Comparison of ENCODE assay signal across 8 cellular contexts in genomic region chr6:151389640-151390275, GRCh38. TPM values are rescaled to one million over a fixed set of nuclear protein-coding genes. Genes with fewer than 3 reads are reported as not detected.
DNase-seq lines count a peak whose midpoint lies in the region; ATAC-seq, FAIRE-seq and TF ChIP-seq lines count a peak whose summit lies in the region.

No MANE protein-coding gene starts in this region.

- no peaks in the 10 kb centered on the region for H3K9me3 ChIP-seq in SJCRH30 (replicated peaks)
- no peaks in the 10 kb centered on the region for H3K9me3 ChIP-seq in kidney (ENCODE audit: control insufficient read depth in 1 of 2, low read length in 2 of 2)
- H3K9me3 ChIP-seq in smooth muscle cell (replicated peaks; ENCODE audit: low read depth), result no peaks in the 10 kb centered on the region

- intact Hi-C loops in kidney (cut with DNase I), result no loop called here

- DNase-seq in T-helper 2 cell treated with Interferon-gamma antibody and Interleukin-4, amounts not matched to agents 5 μg/mL and 100 μg/mL, for 36 hours (ENCODE audit: low spot score), result no peak
- DNase-seq in T-helper 2 cell (no peak), SJCRH30 (peak; percentile 81 to 89), cerebellum (ENCODE audit: low spot score) (peak; percentile 50), kidney (peak; percentile 89), smooth muscle cell (lab: John Stamatoyannopoulos, UW; ENCODE audit: unreplicated experiment) (no peak)
- DNase-seq in Jurkat, Clone E6-1 (ENCODE audit: low read depth, low spot score), result no peak

- no peaks in the 10 kb centered on the region for H3K27me3 ChIP-seq in SJCRH30
- no peaks in the 10 kb centered on the region for H3K27me3 ChIP-seq in smooth muscle cell (ENCODE audit: low read depth)

- no peak for FAIRE-seq in kidney (lab: Jason Lieb, UNC)

- peak; percentile 58 for ATAC-seq in GM21825 (IDR thresholded peaks at IDR 0.05; ENCODE audit: unreplicated experiment)

- H3K36me3 ChIP-seq in SJCRH30 (peaks cover 7% of the 10 kb centered on the region), kidney (ENCODE audit: control insufficient read depth in 1 of 2, insufficient read depth in 2 of 2, low read length in 2 of 2) (peaks cover 0 to 3% of the 10 kb centered on the region in 2 donors), smooth muscle cell (ENCODE audit: low read depth) (no peaks in the 10 kb centered on the region)

- H2AFZ ChIP-seq in smooth muscle cell (ENCODE audit: low read depth), result peak overlapping the region; percentile 85

- H3K27ac ChIP-seq in SJCRH30 (peak overlapping the region; percentile 97), kidney (ENCODE audit: low read depth in 2 of 2, low read length in 2 of 2) (peak overlapping the region; percentile 94 to 98), smooth muscle cell (ENCODE audit: low read depth) (peak overlapping the region; percentile 98)

- peak overlapping the region; percentile 89 for H3K4me3 ChIP-seq in Jurkat, Clone E6-1 (ENCODE audit: low read length)
- H3K4me3 ChIP-seq in SJCRH30, result peak overlapping the region; percentile 99
- H3K4me3 ChIP-seq in kidney (ENCODE audit: low read length in 2 of 2), result peak overlapping the region; percentile 65 to 88
- H3K4me3 ChIP-seq in smooth muscle cell, result peak overlapping the region; percentile 95

- H3K4me1 ChIP-seq in SJCRH30, result peaks cover 17% of the 10 kb centered on the region
- peaks cover 14 to 31% of the 10 kb centered on the region in 2 donors for H3K4me1 ChIP-seq in kidney (ENCODE audit: control insufficient read depth in 1 of 2, insufficient read depth in 1 of 2, low read depth in 1 of 2, low read length in 2 of 2)
- H3K4me1 ChIP-seq in smooth muscle cell (ENCODE audit: low read depth), result peaks cover 27% of the 10 kb centered on the region

- H3K4me1 Mint-ChIP-seq in T-helper 2 cell treated with Interferon-gamma antibody and Interleukin-4, amounts not matched to agents 5 μg/mL and 100 μg/mL, for 36 hours (ENCODE audit: low read depth), result peaks cover 53% of the 10 kb centered on the region

- TF ChIP-seq CTCF in kidney (IDR thresholded peaks at IDR 0.05; ENCODE audit: borderline replicate concordance, extremely low read depth, insufficient read depth), result no peak
- TF ChIP-seq CTCF in smooth muscle cell (IDR thresholded peaks at IDR 0.05; ENCODE audit: borderline replicate concordance, insufficient read depth, poor library complexity, severe bottlenecking), result no peak

- peaks cover 31% of the 10 kb centered on the region for H4K20me1 ChIP-seq in smooth muscle cell (ENCODE audit: low read depth)

- peak overlapping the region; percentile 79 to 92 for H3K9ac ChIP-seq in kidney (ENCODE audit: low read length in 2 of 2)
- H3K9ac ChIP-seq in smooth muscle cell (ENCODE audit: low read depth), result peak overlapping the region; percentile 87

- H3K27me3 Mint-ChIP-seq in T-helper 2 cell treated with Interferon-gamma antibody and Interleukin-4, amounts not matched to agents 5 μg/mL and 100 μg/mL, for 36 hours (ENCODE audit: low read depth), result no peaks in the 10 kb centered on the region

- H3K4me2 ChIP-seq in smooth muscle cell, result peak overlapping the region; percentile 97

- peaks cover 72% of the 10 kb centered on the region for H3K79me2 ChIP-seq in smooth muscle cell (ENCODE audit: low read depth)

- WGBS in smooth muscle cell (ENCODE audit: low lambda C conversion rate), result 1% methylated on average over 39 of the region's 54 CpGs

- peak overlapping the region; percentile 98 for H3K27ac Mint-ChIP-seq in T-helper 2 cell treated with Interferon-gamma antibody and Interleukin-4, amounts not matched to agents 5 μg/mL and 100 μg/mL, for 36 hours

- H3F3A ChIP-seq in smooth muscle cell (ENCODE audit: low read depth), result peaks cover 33% of the 10 kb centered on the region

- peak overlapping the region; percentile 96 for H3K4me3 Mint-ChIP-seq in T-helper 2 cell treated with Interferon-gamma antibody and Interleukin-4, amounts not matched to agents 5 μg/mL and 100 μg/mL, for 36 hours

- H3K9me3 Mint-ChIP-seq in T-helper 2 cell treated with Interferon-gamma antibody and Interleukin-4, amounts not matched to agents 5 μg/mL and 100 μg/mL, for 36 hours, result no peaks in the 10 kb centered on the region

- peaks cover 28% of the 10 kb centered on the region for H3K36me3 Mint-ChIP-seq in T-helper 2 cell treated with Interferon-gamma antibody and Interleukin-4, amounts not matched to agents 5 μg/mL and 100 μg/mL, for 36 hours (ENCODE audit: low read depth)

RNA-seq across cellular contexts. Expression of gene ZBTB2, which starts 1.6 kb away (rescaled TPM):
- polyA plus RNA-seq in Jurkat, Clone E6-1 (2012; ENCODE audit: insufficient read depth, insufficient read length), result 10.6 TPM
- total RNA-seq in SJCRH30 (2014; rRNA removed; shearing (Covaris generic)), result 27.1 and 31.4 TPM in 2 replicates
- total RNA-seq in cerebellum, result 6.9 TPM
- 11.2 TPM for total RNA-seq in kidney
- polyA plus RNA-seq in kidney (ENCODE audit: insufficient read depth, low read depth, low replicate concordance), result 6.0 TPM
- 10.7 and 15.1 TPM in 2 replicates for total RNA-seq in smooth muscle cell
- polyA plus RNA-seq in smooth muscle cell, result 4.1 and 7.1 TPM in 2 replicates

Comparison
In these comparisons a context has a peak if more than half of its experiments do, and no peak if none do; other contexts are left out.
1. DNase-seq: peak in SJCRH30 (2 of 2), cerebellum (single experiment) and kidney (single experiment); none in T-helper 2 cell treated with Interferon-gamma antibody and Interleukin-4, amounts not matched to agents 5 μg/mL and 100 μg/mL, for 36 hours (single experiment), T-helper 2 cell (0 of 5), Jurkat, Clone E6-1 (single experiment) and smooth muscle cell (single experiment).
2. Peak in every context shown above with its lines, with median percentiles within 50 percentile points of each other: H3K4me3 ChIP-seq and H3K27ac ChIP-seq.